In the genomic region with DNA sequence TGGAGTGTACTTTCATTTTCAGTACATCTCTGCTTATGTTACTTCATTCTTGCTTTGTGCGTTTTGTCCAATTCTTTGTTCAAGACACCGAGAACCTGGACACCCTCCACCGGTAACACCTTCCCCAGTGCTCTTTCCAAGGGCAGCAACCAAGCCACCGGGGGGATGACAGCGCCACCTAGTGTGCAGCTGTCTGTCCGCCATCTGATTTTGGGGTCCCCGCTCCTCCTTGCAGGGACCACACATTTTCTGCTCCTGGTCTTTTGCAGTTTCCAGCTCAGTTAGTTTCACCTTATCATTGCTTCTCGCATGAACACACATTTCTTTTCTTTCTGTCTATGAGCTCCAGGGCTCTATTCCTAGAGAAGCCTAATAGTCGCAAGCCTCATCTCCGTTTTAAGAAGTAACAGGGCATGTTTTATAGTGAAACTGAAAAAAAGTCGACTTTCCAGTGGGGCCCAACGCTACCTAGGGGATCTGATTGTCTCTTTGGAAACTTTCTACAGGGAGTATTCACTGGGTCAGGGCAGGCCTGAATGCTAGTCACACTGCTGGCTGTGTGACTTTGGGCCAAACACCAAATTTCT, we compare ENCODE assay signal across 9 cellular contexts.
DNase-seq lines count a peak whose midpoint lies in the region; ATAC-seq, FAIRE-seq and TF ChIP-seq lines count a peak whose summit lies in the region.
"Had no signal": no experiment of that assay in that cellular context is flagged by ENCODE, and none has a peak within 500 bp of the region (broad histone marks: within the 10 kb centered on the region; RNA-seq: fewer than 3 reads in every experiment).

No MANE protein-coding gene starts in this region.

- no peaks in the 10 kb centered on the region for H3K4me1 ChIP-seq in DOHH2 (ENCODE audit: control insufficient read depth, low read length)

- H3K9me3 Mint-ChIP-seq in activated T-cell treated with anti-CD3 and anti-CD28 coated beads, Interleukin-2, amount 50 U/mL, for 24 hours: no peaks in the 10 kb centered on the region
- H3K9me3 Mint-ChIP-seq: memory B cell had no signal

- H3K36me3 ChIP-seq in DOHH2 (ENCODE audit: control insufficient read depth, low read length) (no peaks in the 10 kb centered on the region), kidney epithelial cell (ENCODE audit: control insufficient read depth, insufficient read depth, low read length) (no peaks in the 10 kb centered on the region)

- H3K4me2 ChIP-seq in DOHH2 (ENCODE audit: low read length): no peak overlapping the region

- H3K9me2 ChIP-seq in DOHH2 (replicated peaks; ENCODE audit: control insufficient read depth, low read length): no peaks in the 10 kb centered on the region

- no peaks in the 10 kb centered on the region for H3K36me3 Mint-ChIP-seq in activated T-cell treated with anti-CD3 and anti-CD28 coated beads, Interleukin-2, amount 50 U/mL, for 24 hours (ENCODE audit: low read depth)
- H3K36me3 Mint-ChIP-seq: memory B cell had no signal

- DNase-seq in HPDE6-E6E7 (ENCODE audit: extremely low spot score): peak; percentile 79
- peak; percentile 53 for DNase-seq in activated T-cell treated with anti-CD3 and anti-CD28 coated beads, Interleukin-2, amount 50 U/mL, for 24 hours
- no peak for DNase-seq in kidney epithelial cell (ENCODE audit: low read depth)
- DNase-seq in putamen (ENCODE audit: low spot score): no peak
- no peak for DNase-seq in RCC 7860 (ENCODE audit: low spot score)

- no peaks in the 10 kb centered on the region for H3F3A ChIP-seq in DOHH2 (ENCODE audit: control insufficient read depth, insufficient read depth)

- peaks cover 5% of the 10 kb centered on the region for H3K4me1 Mint-ChIP-seq in activated T-cell treated with anti-CD3 and anti-CD28 coated beads, Interleukin-2, amount 50 U/mL, for 24 hours (ENCODE audit: low read depth)

- H3K4me3 ChIP-seq in DOHH2 (ENCODE audit: low read length) (no peak overlapping the region), kidney epithelial cell (ENCODE audit: low read depth, low read length) (no peak overlapping the region)

- no peak overlapping the region for H3K27ac ChIP-seq in DOHH2 (ENCODE audit: low read depth, low read length)

- no peak for ATAC-seq in HG03039 (IDR thresholded peaks at IDR 0.05; ENCODE audit: unreplicated experiment)
- no peak for ATAC-seq in HG03139 (IDR thresholded peaks at IDR 0.05; ENCODE audit: unreplicated experiment)

- H3K27ac Mint-ChIP-seq in activated T-cell treated with anti-CD3 and anti-CD28 coated beads, Interleukin-2, amount 50 U/mL, for 24 hours: no peak overlapping the region
- H3K27ac Mint-ChIP-seq: memory B cell had no signal

- peak; percentile 97 for TF ChIP-seq CTCF in DOHH2 (IDR thresholded peaks at IDR 0.05; ENCODE audit: low read depth, low read length, poor library complexity, severe bottlenecking)
- peak; percentile 56 for TF ChIP-seq CTCF in kidney epithelial cell (IDR thresholded peaks at IDR 0.05; ENCODE audit: insufficient read depth, low read length, poor library complexity, severe bottlenecking)

- no peaks in the 10 kb centered on the region; the same call in 1 of the 2 replicates for H4K20me1 ChIP-seq in DOHH2 (ENCODE audit: control insufficient read depth, insufficient read depth, low read depth, low read length)

- H3K27me3 Mint-ChIP-seq in activated T-cell treated with anti-CD3 and anti-CD28 coated beads, Interleukin-2, amount 50 U/mL, for 24 hours: no peaks in the 10 kb centered on the region
- H3K27me3 Mint-ChIP-seq: memory B cell had no signal

- no peaks in the 10 kb centered on the region for H3K9me3 ChIP-seq in DOHH2 (ENCODE audit: control insufficient read depth, insufficient read depth, low read length)

- FAIRE-seq in RCC 7860 (lab: Jason Lieb, UNC): no peak

- no peaks in the 10 kb centered on the region for H3K27me3 ChIP-seq in DOHH2 (ENCODE audit: control insufficient read depth, low read length)
- H3K27me3 ChIP-seq in kidney epithelial cell (ENCODE audit: control insufficient read depth, insufficient read depth, low read length): peaks cover 3% of the 10 kb centered on the region

- no peaks in the 10 kb centered on the region for H3K79me2 ChIP-seq in DOHH2 (ENCODE audit: control insufficient read depth, low read length)

- no peak overlapping the region for H3K4me3 Mint-ChIP-seq in activated T-cell treated with anti-CD3 and anti-CD28 coated beads, Interleukin-2, amount 50 U/mL, for 24 hours
- H3K4me3 Mint-ChIP-seq: memory B cell had no signal

Comparison
In these comparisons a context has a peak if more than half of its experiments do, and no peak if none do; other contexts are left out.
1. DNase-seq: peak in HPDE6-E6E7 (single experiment) and activated T-cell treated with anti-CD3 and anti-CD28 coated beads, Interleukin-2, amount 50 U/mL, for 24 hours (single experiment); none in kidney epithelial cell (single experiment), putamen (single experiment) and RCC 7860 (single experiment).